ENCODE assay signal across 11 cellular contexts in genomic region chrX:103730746-103731508, GRCh38. TPM values are rescaled to one million over a fixed set of nuclear protein-coding genes. Genes with fewer than 3 reads are reported as not detected.
DNase-seq lines count a peak whose midpoint lies in the region; ATAC-seq and TF ChIP-seq lines count a peak whose summit lies in the region.
"Had no signal": no experiment of that assay in that cellular context is flagged by ENCODE, and none has a peak within 500 bp of the region (broad histone marks: within the 10 kb centered on the region; RNA-seq: fewer than 3 reads in every experiment).

No MANE protein-coding gene starts in this region.

- no peaks in the 10 kb centered on the region for H3K36me3 Mint-ChIP-seq in osteocyte (ENCODE audit: unreplicated experiment)

- H3K9me3 Mint-ChIP-seq in osteocyte (ENCODE audit: unreplicated experiment) = peaks cover 3% of the 10 kb centered on the region

- H3K27ac Mint-ChIP-seq in osteocyte (ENCODE audit: unreplicated experiment) = peak overlapping the region; percentile 95

- no peak for ATAC-seq in GM21529 (IDR thresholded peaks at IDR 0.05; ENCODE audit: unreplicated experiment)
- no peak for ATAC-seq in HG03442 (IDR thresholded peaks at IDR 0.05; ENCODE audit: unreplicated experiment)

- no peak overlapping the region for H3K4me3 ChIP-seq in dorsolateral prefrontal cortex
- H3K4me3 ChIP-seq: prostate gland had no signal

- TF ChIP-seq CTCF in osteocyte (IDR thresholded peaks at IDR 0.05) = no peak
- no peak for TF ChIP-seq CTCF in dorsolateral prefrontal cortex (IDR thresholded peaks at IDR 0.05 in 54 of 56, conservative IDR thresholded peaks at IDR 0.05 in 2 of 56; ENCODE audit: low read depth in 1 of 56, partially characterized antibody in 56 of 56)

- peak overlapping the region in 26 of 59 donors; percentile 2 to 61 (median 30) for H3K27ac ChIP-seq in dorsolateral prefrontal cortex
- H3K27ac ChIP-seq: prostate gland had no signal

- H3K27me3 Mint-ChIP-seq in osteocyte (ENCODE audit: unreplicated experiment) = no peaks in the 10 kb centered on the region

- DNase-seq in GM03348 (ENCODE audit: low spot score) (peak; percentile 41), SK-N-DZ (ENCODE audit: low spot score) (peak; percentile 82), fibroblast of the conjunctiva (ENCODE audit: low read depth) (peak; percentile 44), osteocyte (ENCODE audit: extremely low spot score, unreplicated experiment) (no peak), AML-193 (lab: John Stamatoyannopoulos, UW) (no peak), dorsolateral prefrontal cortex (no peak)
- DNase-seq: activated CD4-positive, alpha-beta T cell treated with anti-CD3 and anti-CD28 coated beads, Interleukin-2, amount 50 U/mL, for 1 hour; amniotic stem cell had no signal

- peaks cover 0 to 100% (median 42%) of the 10 kb centered on the region in 45 donors for H3K27me3 ChIP-seq in dorsolateral prefrontal cortex

- H3K4me1 Mint-ChIP-seq in osteocyte (ENCODE audit: unreplicated experiment) = peaks cover 29% of the 10 kb centered on the region

- intact Hi-C loops in dorsolateral prefrontal cortex (cut with DNase I) = no loop called here

- no peak overlapping the region for H3K4me3 Mint-ChIP-seq in osteocyte (ENCODE audit: unreplicated experiment)

RNA-seq across cellular contexts. Expression of gene TMEM31, which starts 20.2 kb away (rescaled TPM):
- polyA plus RNA-seq in SK-N-DZ (2014; cell fraction: cytosol; rRNA removed) = 0.51 and 0.74 TPM in 2 replicates
- polyA plus RNA-seq in SK-N-DZ (2014; cell fraction: nucleus; rRNA removed) = 0.37 TPM in 1 of 2 replicates, not detected in the other
- total RNA-seq in osteocyte (not detected in 2 replicates), dorsolateral prefrontal cortex (1 to 10 TPM in 27 of 120 experiments, under 1 TPM in 31, not detected in 62; 0.57 to 2.3 (median 0.98) TPM)

RNA-seq across cellular contexts. Expression of gene MORF4L2, which starts 44.4 kb away (rescaled TPM):
- polyA plus RNA-seq in SK-N-DZ (2014; cell fraction: cytosol; rRNA removed) = 893 and 1,065 TPM in 2 replicates
- 519 and 539 TPM in 2 replicates for polyA plus RNA-seq in SK-N-DZ (2014; cell fraction: nucleus; rRNA removed)
- total RNA-seq in osteocyte (417 and 433 TPM in 2 replicates), dorsolateral prefrontal cortex (100 to 1,000 TPM; 141 to 473 (median 331) TPM)

RNA-seq across cellular contexts. Expression of gene PLP1, which starts 45.7 kb away (rescaled TPM):
- 2.2 and 2.4 TPM in 2 replicates for polyA plus RNA-seq in SK-N-DZ (2014; cell fraction: cytosol; rRNA removed)
- polyA plus RNA-seq in SK-N-DZ (2014; cell fraction: nucleus; rRNA removed) = 0.59 and 0.88 TPM in 2 replicates
- 0.26 and 0.32 TPM in 2 replicates for total RNA-seq in osteocyte
- total RNA-seq in dorsolateral prefrontal cortex = over 10,000 TPM in 1 of 120 experiments, 1,000 to 10,000 TPM in 112, 100 to 1,000 TPM in 7; 484 to 13,089 (median 2,926) TPM

Comparison
In these comparisons a context has a peak if more than half of its experiments do, and no peak if none do; other contexts are left out.
1. DNase-seq: peak in GM03348 (single experiment), SK-N-DZ (single experiment) and fibroblast of the conjunctiva (single experiment); none in osteocyte (single experiment), AML-193 (0 of 2) and dorsolateral prefrontal cortex (0 of 10).
2. RNA of gene PLP1, which starts 45.7 kb away (total RNA-seq): 484 to 13,089 TPM in dorsolateral prefrontal cortex; 0.26 to 0.32 TPM in osteocyte; every median in the first group is over 100 times any median in the second.